ENCODE assay signal across 25 cellular contexts in genomic region chr4:789571-790465, GRCh38. TPM values are rescaled to one million over a fixed set of nuclear protein-coding genes. Genes with fewer than 3 reads are reported as not detected.
DNase-seq lines count a peak whose midpoint lies in the region; ATAC-seq and TF ChIP-seq lines count a peak whose summit lies in the region.
"Had no signal": no experiment of that assay in that cellular context is flagged by ENCODE, and none has a peak within 500 bp of the region (broad histone marks: within the 10 kb centered on the region; RNA-seq: fewer than 3 reads in every experiment).

No MANE protein-coding gene starts in this region.

- ATAC-seq in SK-N-SH treated with all-trans-retinoic acid at 6 μM for 48 hours (peak; percentile 10; the same call in 1 of the 3 replicates), left lobe of liver (peak; percentile 61), sciatic nerve (peak; percentile 1), GM21390 (IDR thresholded peaks at IDR 0.05; ENCODE audit: unreplicated experiment) (no peak)
- ATAC-seq: foreskin keratinocyte, PC-3 had no signal

- DNase-seq in COLO668 (lab: John Stamatoyannopoulos, UW; ENCODE audit: unreplicated experiment) (peak; percentile 12), left lobe of liver (ENCODE audit: low spot score) (no peak), sciatic nerve (ENCODE audit: low spot score) (peak; percentile 53), GF-D8 (lab: John Stamatoyannopoulos, UW) (no peak), GM10248 (ENCODE audit: extremely low spot score) (no peak)
- no peak for DNase-seq in activated naive CD4-positive, alpha-beta T cell (lab: John Stamatoyannopoulos, UW)
- DNase-seq: activated CD4-positive, alpha-beta memory T cell treated with anti-CD3 and anti-CD28 coated beads, Interleukin-2, amount 10 ng/mL, durations not matched to agents 7 days and 5 days; activated naive CD4-positive, alpha-beta T cell treated with anti-CD3 and anti-CD28 coated beads, Interleukin-2, amount 10 ng/mL, durations not matched to agents 7 days and 5 days; brain microvascular endothelial cell; cerebellar nuclear complex; COR-L47; DMS53; esophagus squamous epithelium; foreskin keratinocyte; NCI-H1092 treated with DMSO at 0.1 percent for 48 hours; NCI-H187 treated with DMSO at 0.1 percent for 48 hours; NCI-H526; NK-92 treated with Interleukin-12 subunit alpha and Interleukin-12 subunit beta, amount 100 ng/mL, for 24 hours; PC-3; stimulated activated CD4-positive, alpha-beta T cell treated with anti-CD3 and anti-CD28 coated beads, Interleukin-12 subunit alpha, Interleukin-12 subunit beta, amount 100 ng/mL, for 4 hours; stimulated activated CD4-positive, alpha-beta T cell treated with anti-CD3 and anti-CD28 coated beads, Interleukin-2, amount 100 ng/mL, for 48 hours; tibial artery had no signal

- no peak for TF ChIP-seq CTCF in GM10248 (IDR thresholded peaks at IDR 0.05; ENCODE audit: control extremely low read depth, extremely low read depth, low read depth, missing control alignments)

- CTCF ChIA-PET in GM10248 (lab: Yijun Ruan, JAX): no interaction called here

- POLR2A ChIA-PET in GM10248 (lab: Yijun Ruan, JAX): no interaction called here

- intact Hi-C loops in sciatic nerve (cut with DNase I): no loop called here

TF ChIP-seq in SK-N-SH treated with all-trans-retinoic acid at 6 μM for 48 hours, 23 proteins besides CTCF, POLR2A, EP300 and RAD21:
- TF ChIP-seq CREB5 (CRISPR knock-in tag; IDR thresholded peaks at IDR 0.05; ENCODE audit: low read depth) (no peak), BACH2 (CRISPR knock-in tag; IDR thresholded peaks at IDR 0.05; ENCODE audit: borderline replicate concordance) (no peak), ZFP30 (CRISPR knock-in tag; IDR thresholded peaks at IDR 0.05) (no peak), CSRNP3 (CRISPR knock-in tag; IDR thresholded peaks at IDR 0.05) (no peak), ZNF70 (CRISPR knock-in tag; IDR thresholded peaks at IDR 0.05) (no peak), RARB (CRISPR knock-in tag; IDR thresholded peaks at IDR 0.05) (no peak), PPARA (CRISPR knock-in tag; IDR thresholded peaks at IDR 0.05; ENCODE audit: borderline replicate concordance) (no peak), ISL1 (CRISPR knock-in tag; IDR thresholded peaks at IDR 0.05) (no peak), ZNF565 (CRISPR knock-in tag; conservative IDR thresholded peaks at IDR 0.05; ENCODE audit: low read depth) (no peak), CSDC2 (CRISPR knock-in tag; IDR thresholded peaks at IDR 0.05) (no peak), TSHZ2 (CRISPR knock-in tag; IDR thresholded peaks at IDR 0.05) (no peak), ZNF8 (CRISPR knock-in tag; IDR thresholded peaks at IDR 0.05) (no peak), ZFP3 (CRISPR knock-in tag; IDR thresholded peaks at IDR 0.05) (no peak), PATZ1 (CRISPR knock-in tag; IDR thresholded peaks at IDR 0.05; ENCODE audit: borderline replicate concordance) (no peak)

RNA-seq across cellular contexts. Expression of gene CPLX1, which starts 36.1 kb away (rescaled TPM):
- total RNA-seq in left lobe of liver (1.5 TPM), sciatic nerve (11.6 TPM)
- total RNA-seq: M059J had no signal

Comparison
In these comparisons a context has a peak if more than half of its experiments do, and no peak if none do; other contexts are left out.
1. DNase-seq: peak in COLO668 (single experiment) and sciatic nerve (single experiment); none in left lobe of liver (single experiment), GF-D8 (single experiment), activated naive CD4-positive, alpha-beta T cell (0 of 4) and GM10248 (single experiment).